Comparison of ENCODE assay signal across 23 cellular contexts in genomic region chr3:172687501-172687900, GRCh38. TPM values are rescaled to one million over a fixed set of nuclear protein-coding genes. Genes with fewer than 3 reads are reported as not detected.
DNase-seq lines count a peak whose midpoint lies in the region; ATAC-seq and TF ChIP-seq lines count a peak whose summit lies in the region.
"Had no signal": no experiment of that assay in that cellular context is flagged by ENCODE, and none has a peak within 500 bp of the region (broad histone marks: within the 10 kb centered on the region; RNA-seq: fewer than 3 reads in every experiment).

No MANE protein-coding gene starts in this region.

- H3K4me1 ChIP-seq in RWPE2 (ENCODE audit: insufficient read depth, poor library complexity, severe bottlenecking) (peaks cover 32% of the 10 kb centered on the region), heart right ventricle (peaks cover 2 to 40% (median 22%) of the 10 kb centered on the region in 9 donors)

- DNase-seq in DMS 273 (lab: John Stamatoyannopoulos, UW; ENCODE audit: unreplicated experiment) (peak; percentile 53), NCI-H2081 (lab: John Stamatoyannopoulos, UW) (peak; percentile 84 to 91), RWPE2 (ENCODE audit: low spot score) (no peak), heart right ventricle (no peak), CD1c-positive myeloid dendritic cell (ENCODE audit: extremely low spot score) (no peak), hepatic stellate cell (ENCODE audit: low spot score) (no peak)
- DNase-seq in activated CD4-positive, CD25-positive, alpha-beta regulatory T cell (lab: John Stamatoyannopoulos, UW), result no peak
- no peak for DNase-seq in activated CD4-positive, CD25-positive, alpha-beta regulatory T cell treated with anti-CD3 and anti-CD28 coated beads, Interleukin-2, amount 50 U/mL, for 72 hours
- DNase-seq: activated CD8-positive, alpha-beta T cell treated with anti-CD3 and anti-CD28 coated beads for 36 hours; activated naive CD4-positive, alpha-beta T cell treated with anti-CD3 and anti-CD28 coated beads, Interleukin-2, amount 50 U/mL, for 16 hours; activated T-cell treated with anti-CD3 and anti-CD28 coated beads, Interleukin-2, amount 50 U/mL, for 48 hours; CD8-positive, alpha-beta T cell; esophagus squamous epithelium; GOT3; immature natural killer cell; NCI-H2029; ovary; RPMI8226; stimulated activated CD4-positive, alpha-beta T cell treated with anti-CD3 and anti-CD28 coated beads, Interleukin-4, amount 100 ng/mL, for 4 hours; T-cell had no signal

- H3K27me3 ChIP-seq in RWPE2 (ENCODE audit: insufficient read depth, poor library complexity, severe bottlenecking) (no peaks in the 10 kb centered on the region), heart right ventricle (no peaks in the 10 kb centered on the region)
- H3K27me3 ChIP-seq: body of pancreas, esophagus squamous epithelium, ovary, vagina had no signal

- TF ChIP-seq CTCF in RWPE2 (IDR thresholded peaks at IDR 0.05; ENCODE audit: poor library complexity, severe bottlenecking) (no peak), heart right ventricle (IDR thresholded peaks at IDR 0.05) (no peak)

- ATAC-seq in RWPE2 (ENCODE audit: low read depth) (no peak), heart right ventricle (peak in 4 of 8 donors; percentile 36 to 74 (median 54))
- ATAC-seq: activated CD8-positive, alpha-beta T cell treated with anti-CD3 and anti-CD28 coated beads for 36 hours; body of pancreas; CD8-positive, alpha-beta T cell; T-cell had no signal

- intact Hi-C loops in heart right ventricle (cut with DNase I), result no loop called here

- no peaks in the 10 kb centered on the region for H3K36me3 ChIP-seq in RWPE2 (ENCODE audit: low read depth)
- H3K36me3 ChIP-seq in heart right ventricle, result no peaks in the 10 kb centered on the region
- H3K36me3 ChIP-seq: esophagus squamous epithelium, ovary, vagina had no signal

- H3K27ac ChIP-seq in RWPE2 (ENCODE audit: poor library complexity, severe bottlenecking) (peak overlapping the region; percentile 86), heart right ventricle (peak overlapping the region in 9 of 10 donors; percentile 56 to 85 (median 76))
- H3K27ac ChIP-seq: ovary, skin epidermis, vagina had no signal

- H3K9me3 ChIP-seq in RWPE2 (ENCODE audit: severe bottlenecking), result no peaks in the 10 kb centered on the region
- no peaks in the 10 kb centered on the region for H3K9me3 ChIP-seq in heart right ventricle
- H3K9me3 ChIP-seq: body of pancreas, esophagus squamous epithelium, ovary, vagina had no signal

- WGBS in heart right ventricle, 2 donors, result 36 to 57% methylated on average over 3 of the region's 3 CpGs

- H3K4me3 ChIP-seq in RWPE2 (ENCODE audit: severe bottlenecking), result no peak overlapping the region
- no peak overlapping the region for H3K4me3 ChIP-seq in heart right ventricle
- H3K4me3 ChIP-seq: body of pancreas, esophagus squamous epithelium, ovary, skin epidermis, vagina had no signal

RNA-seq across cellular contexts. Expression of gene NCEH1, which starts 23.4 kb away (rescaled TPM):
- 10 to 100 TPM; 40.8 to 66.4 (median 51.8) TPM for total RNA-seq in heart right ventricle
- polyA plus RNA-seq in heart right ventricle, result 10 to 100 TPM in 1 of 2 donors, 1 to 10 TPM in 1; 8.7 to 12.7 TPM

Comparison
In these comparisons a context has a peak if more than half of its experiments do, and no peak if none do; other contexts are left out.
1. DNase-seq: peak in DMS 273 (single experiment) and NCI-H2081 (2 of 2); none in RWPE2 (single experiment), heart right ventricle (0 of 2), CD1c-positive myeloid dendritic cell (single experiment), activated CD4-positive, CD25-positive, alpha-beta regulatory T cell (0 of 4), activated CD4-positive, CD25-positive, alpha-beta regulatory T cell treated with anti-CD3 and anti-CD28 coated beads, Interleukin-2, amount 50 U/mL, for 72 hours (single experiment) and hepatic stellate cell (single experiment).